8 cellular contexts compared by ENCODE assay signal in genomic region chr17:82022981-82023446, GRCh38. TPM values are rescaled to one million over a fixed set of nuclear protein-coding genes. Genes with fewer than 3 reads are reported as not detected.
DNase-seq lines count a peak whose midpoint lies in the region; ATAC-seq and FAIRE-seq lines count a peak whose summit lies in the region.

LRRC45 (plus strand) TSS chr17:82023305; CDS start chr17:82023644, 339 bp downstream.

- H3K27me3 ChIP-seq in small intestine (ENCODE audit: control insufficient read depth in 2 of 2, insufficient read depth in 2 of 2, low read length in 2 of 2) = no peaks in the 10 kb centered on the region

- ATAC-seq in GM19035 (IDR thresholded peaks at IDR 0.05; ENCODE audit: unreplicated experiment) (peak; percentile 90), HG03378 (IDR thresholded peaks at IDR 0.05; ENCODE audit: unreplicated experiment) (peak; percentile 74)

- 1% methylated on average over 38 to 42 of the region's 42 CpGs for WGBS in small intestine, 3 donors

- H3K27ac ChIP-seq in small intestine (ENCODE audit: low read depth in 1 of 2, low read length in 1 of 2) = peak within 1 kb of the TSS in 1 of 2 donors; percentile 85

- H3K4me1 ChIP-seq in small intestine (ENCODE audit: control insufficient read depth in 2 of 2, insufficient read depth in 1 of 2, low read depth in 1 of 2, low read length in 1 of 2) = peaks cover 2 to 5% of the 10 kb centered on the region in 2 donors

- H3K9me3 ChIP-seq in small intestine (ENCODE audit: control insufficient read depth, low read depth) = no peaks in the 10 kb centered on the region

- H3K36me3 ChIP-seq in small intestine (ENCODE audit: control insufficient read depth in 2 of 2, insufficient read depth in 2 of 2, low read length in 2 of 2) = no peaks in the 10 kb centered on the region

- DNase-seq in AG08396 (ENCODE audit: low spot score) (peak; percentile 100), NCI-H446 treated with DMSO at 0.1 percent for 48 hours (lab: John Stamatoyannopoulos, UW) (peak; percentile 99), iPS-NIHi7 (ENCODE audit: extremely low spot score) (peak; percentile 99), small intestine (peak; percentile 100)
- DNase-seq in activated CD4-positive, CD25-positive, alpha-beta regulatory T cell treated with anti-CD3 and anti-CD28 coated beads, Interleukin-2, amount 50 U/mL, for 16 hours (ENCODE audit: low read depth, low spot score) = peak; percentile 100
- DNase-seq in central memory CD4-positive, alpha-beta T cell = peak; percentile 100

- peak within 1 kb of the TSS; percentile 77 to 82 for H3K4me3 ChIP-seq in small intestine (ENCODE audit: low read depth in 1 of 2, low read length in 2 of 2)

- FAIRE-seq in small intestine (lab: Jason Lieb, UNC) = peak; percentile 55

RNA-seq across cellular contexts. Expression of gene LRRC45, which starts in this region (rescaled TPM):
- polyA plus RNA-seq in small intestine = 10 to 100 TPM; 10.8 to 26.7 (median 18.6) TPM
